In the genomic region with DNA sequence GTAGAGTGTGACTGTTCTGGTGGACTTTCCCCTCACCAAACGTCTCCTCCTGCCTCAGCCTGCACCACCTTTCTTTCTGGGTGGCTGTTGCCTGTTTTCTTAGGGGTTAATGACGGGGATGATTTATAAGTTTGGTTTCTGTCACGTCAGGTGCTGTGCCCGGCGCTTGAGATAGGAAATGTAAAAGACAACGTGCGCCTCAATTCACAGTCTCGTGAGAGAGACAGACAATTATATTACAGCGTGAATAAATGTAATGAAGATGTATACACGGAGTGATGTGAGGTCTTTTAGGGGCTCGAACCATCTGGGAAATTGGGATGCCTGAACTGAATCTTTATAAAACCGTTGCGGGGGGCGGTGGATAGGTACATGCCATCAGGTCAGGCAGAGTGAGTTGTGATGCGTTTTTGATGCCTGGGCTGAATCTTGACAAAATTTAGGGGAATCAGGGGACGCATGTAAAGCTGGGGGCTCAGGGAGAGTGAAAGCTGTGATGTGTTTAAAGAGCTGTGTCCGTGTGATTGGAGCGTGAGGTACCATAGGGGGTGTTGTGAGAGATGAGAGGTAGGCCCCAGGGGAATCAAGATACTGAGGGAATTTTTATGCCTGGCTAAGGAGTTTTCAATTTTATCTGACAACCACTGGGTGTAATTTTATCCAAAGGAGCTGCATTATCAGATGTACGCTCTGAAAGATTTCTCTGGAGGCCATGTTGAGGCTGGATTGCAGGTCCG, we compare ENCODE assay signal across 8 cellular contexts. TPM values are rescaled to one million over a fixed set of nuclear protein-coding genes. Genes with fewer than 3 reads are reported as not detected.
DNase-seq lines count a peak whose midpoint lies in the region; ATAC-seq, FAIRE-seq and TF ChIP-seq lines count a peak whose summit lies in the region.

No MANE protein-coding gene starts in this region.

- H3K9me3 ChIP-seq in small intestine (ENCODE audit: control insufficient read depth, low read depth) = no peaks in the 10 kb centered on the region

- FAIRE-seq in small intestine (lab: Jason Lieb, UNC) = no peak

- WGBS in small intestine, 3 donors = 2 to 4% (median 4%) methylated on average over 20 of the region's 20 CpGs

- peak overlapping the region; percentile 93 to 97 for H3K27ac ChIP-seq in small intestine (ENCODE audit: low read depth in 1 of 2, low read length in 1 of 2)

- DNase-seq in D341Med (ENCODE audit: low spot score) = peak; percentile 46
- no peak for DNase-seq in HFF-Myc (ENCODE audit: extremely low read depth, low read depth)
- peak; percentile 27 for DNase-seq in UCSD-AML1 (lab: John Stamatoyannopoulos, UW; ENCODE audit: unreplicated experiment)
- peak; percentile 8 for DNase-seq in globus pallidus (ENCODE audit: low spot score)
- no peak for DNase-seq in small intestine
- DNase-seq in NCI-H2029 (lab: John Stamatoyannopoulos, UW) = no peak

- no peaks in the 10 kb centered on the region for H3K27me3 ChIP-seq in small intestine (ENCODE audit: control insufficient read depth in 2 of 2, insufficient read depth in 2 of 2, low read length in 2 of 2)

- ATAC-seq in HG03521 (IDR thresholded peaks at IDR 0.05; ENCODE audit: unreplicated experiment) (no peak), HG03439 (IDR thresholded peaks at IDR 0.05; ENCODE audit: unreplicated experiment) (no peak)

- H3K36me3 ChIP-seq in small intestine (ENCODE audit: control insufficient read depth in 2 of 2, insufficient read depth in 2 of 2, low read length in 2 of 2) = peaks cover 0 to 2% of the 10 kb centered on the region in 2 donors

- H3K4me1 ChIP-seq in small intestine (ENCODE audit: control insufficient read depth in 2 of 2, insufficient read depth in 1 of 2, low read depth in 1 of 2, low read length in 1 of 2) = no peaks in the 10 kb centered on the region

- peak overlapping the region; percentile 92 for H3K4me3 ChIP-seq in HFF-Myc (replicated peaks; ENCODE audit: low read depth, low read length)
- peak overlapping the region; percentile 66 to 76 for H3K4me3 ChIP-seq in small intestine (ENCODE audit: low read depth in 1 of 2, low read length in 2 of 2)

- no peak for TF ChIP-seq CTCF in HFF-Myc (IDR thresholded peaks at IDR 0.05; ENCODE audit: low read depth, low read length, missing control alignments)

RNA-seq across cellular contexts. Expression of gene TIPRL, which starts 0.8 kb away (rescaled TPM):
- polyA plus RNA-seq in small intestine = 10 to 100 TPM; 21.2 to 24.3 (median 22.6) TPM

RNA-seq across cellular contexts. Expression of gene GPR161, which starts 42.8 kb away (rescaled TPM):
- polyA plus RNA-seq in small intestine = 1 to 10 TPM in 1 of 3 donors, under 1 TPM in 2; under 0.01 to 3.3 (median 0.54) TPM

RNA-seq across cellular contexts. Expression of gene SFT2D2, which starts 46.2 kb away (rescaled TPM):
- 1 to 10 TPM; 2.4 to 9.5 (median 3.8) TPM for polyA plus RNA-seq in small intestine

Comparison
In these comparisons a context has a peak if more than half of its experiments do, and no peak if none do; other contexts are left out.
1. DNase-seq: peak in D341Med (single experiment), UCSD-AML1 (single experiment) and globus pallidus (single experiment); none in HFF-Myc (single experiment), small intestine (single experiment) and NCI-H2029 (single experiment).